ENCODE assay signal across 10 cellular contexts in genomic region chr16:1961651-1962067, GRCh38. TPM values are rescaled to one million over a fixed set of nuclear protein-coding genes. Genes with fewer than 3 reads are reported as not detected.
DNase-seq lines count a peak whose midpoint lies in the region; ATAC-seq and TF ChIP-seq lines count a peak whose summit lies in the region.
"Had no signal": no experiment of that assay in that cellular context is flagged by ENCODE, and none has a peak within 500 bp of the region (broad histone marks: within the 10 kb centered on the region; RNA-seq: fewer than 3 reads in every experiment).

No MANE protein-coding gene starts in this region.

- intact Hi-C loops in CD4-positive, alpha-beta T cell (cut with DNase I, micrococcal nuclease): loop anchor here in 1 of 2 experiments (2.0 to 10.0 kb wide), 2 partner anchors 47 to 1267 kb away; partner anchors contain the start of genes WDR24 and ZNF598
- intact Hi-C loops in body of pancreas (cut with DNase I): no loop called here

- peak overlapping the region; percentile 98 for H3K27ac Mint-ChIP-seq in CD4-positive, alpha-beta T cell
- peak overlapping the region; percentile 98 to 99 for H3K27ac Mint-ChIP-seq in effector memory CD8-positive, alpha-beta T cell

- in situ Hi-C loops in G401 (cut with HindIII; ENCODE audit: low sequenced_read_pairs): loop anchor here (10.0 kb wide), 1 partner anchor 107 kb away; no protein-coding TSS in a partner anchor

- H3K9me3 Mint-ChIP-seq in CD4-positive, alpha-beta T cell: no peaks in the 10 kb centered on the region
- H3K9me3 Mint-ChIP-seq in effector memory CD8-positive, alpha-beta T cell: no peaks in the 10 kb centered on the region

- H3K27me3 Mint-ChIP-seq in CD4-positive, alpha-beta T cell: no peaks in the 10 kb centered on the region
- H3K27me3 Mint-ChIP-seq in effector memory CD8-positive, alpha-beta T cell: no peaks in the 10 kb centered on the region

- H3K4me1 ChIP-seq in Peyer's patch (peaks cover 3 to 38% (median 24%) of the 10 kb centered on the region in 4 donors), body of pancreas (peaks cover 50% of the 10 kb centered on the region)

- no peak for ATAC-seq in CD4-positive, alpha-beta T cell (ENCODE audit: poor library complexity)
- no peak for ATAC-seq in effector memory CD8-positive, alpha-beta T cell (replicated peaks)
- ATAC-seq in body of pancreas: no peak

- H3K36me3 ChIP-seq in Peyer's patch: peaks cover 0 to 25% (median 0%) of the 10 kb centered on the region in 3 donors
- H3K36me3 ChIP-seq in body of pancreas (replicated peaks in 1 of 2; ENCODE audit: insufficient read depth in 1 of 2, low read depth in 2 of 2): peaks cover 4 to 8% of the 10 kb centered on the region in 2 donors

- no peak for DNase-seq in CD4-positive, alpha-beta T cell
- DNase-seq in GM12864 (ENCODE audit: low read depth) (no peak), Peyer's patch (no peak), T1000 (lab: John Stamatoyannopoulos, UW) (no peak), G401 (ENCODE audit: low spot score) (no peak), body of pancreas (no peak), NK-92 (lab: John Stamatoyannopoulos, UW; ENCODE audit: unreplicated experiment) (no peak)
- DNase-seq in effector memory CD8-positive, alpha-beta T cell: no peak
- DNase-seq: NCI-H2227 treated with DMSO at 0.1 percent for 48 hours had no signal

- H3K27me3 ChIP-seq in CD4-positive, alpha-beta T cell (ENCODE audit: control insufficient read depth, insufficient read depth, low read length): no peaks in the 10 kb centered on the region
- H3K27me3 ChIP-seq in Peyer's patch (no peaks in the 10 kb centered on the region), body of pancreas (no peaks in the 10 kb centered on the region)
- H3K27me3 ChIP-seq: esophagus muscularis mucosa had no signal

- WGBS in body of pancreas, 2 donors: 44 to 45% methylated on average over 4 to 6 of the region's 6 CpGs

- H3K4me3 Mint-ChIP-seq in CD4-positive, alpha-beta T cell: peak overlapping the region; percentile 82
- H3K4me3 Mint-ChIP-seq in effector memory CD8-positive, alpha-beta T cell: peak overlapping the region; percentile 94 to 95

- POLR2A ChIA-PET in CD4-positive, alpha-beta T cell (lab: Charles Lee): interaction anchor here (1.3 to 5.0 kb wide), 6 partner anchors 10 to 193 kb away, joined by 4 to 31 read pairs (median 6); partner anchors contain the start of genes EME2, MRPS34, NUBP2 and SPSB3

- CTCF ChIA-PET in CD4-positive, alpha-beta T cell (lab: Charles Lee): no interaction called here

- H3K36me3 Mint-ChIP-seq in CD4-positive, alpha-beta T cell (ENCODE audit: low read depth): peaks cover 55% of the 10 kb centered on the region
- peaks cover 64% of the 10 kb centered on the region for H3K36me3 Mint-ChIP-seq in effector memory CD8-positive, alpha-beta T cell (ENCODE audit: insufficient read depth)

- peaks cover 55% of the 10 kb centered on the region for H3K4me1 Mint-ChIP-seq in CD4-positive, alpha-beta T cell (ENCODE audit: low read depth)
- peaks cover 43 to 53% of the 10 kb centered on the region in 2 donors for H3K4me1 Mint-ChIP-seq in effector memory CD8-positive, alpha-beta T cell (ENCODE audit: low read depth in 2 of 2)

- TF ChIP-seq POLR2A in Peyer's patch (IDR thresholded peaks at IDR 0.05) (no peak), body of pancreas (IDR thresholded peaks at IDR 0.05) (no peak)

- no peak overlapping the region for H3K27ac ChIP-seq in CD4-positive, alpha-beta T cell (ENCODE audit: low read depth, low read length)
- H3K27ac ChIP-seq in Peyer's patch (peak overlapping the region in 3 of 4 donors; percentile 1 to 89 (median 2)), body of pancreas (no peak overlapping the region)

- no peak for TF ChIP-seq CTCF in CD4-positive, alpha-beta T cell (IDR thresholded peaks at IDR 0.05)
- no peak for TF ChIP-seq CTCF in GM12864 (IDR thresholded peaks at IDR 0.05; ENCODE audit: low read depth, low read length, missing control alignments)
- no peak for TF ChIP-seq CTCF in Peyer's patch (IDR thresholded peaks at IDR 0.05)
- no peak for TF ChIP-seq CTCF in body of pancreas (IDR thresholded peaks at IDR 0.05)

- no peaks in the 10 kb centered on the region for H3K9me3 ChIP-seq in CD4-positive, alpha-beta T cell (ENCODE audit: control insufficient read depth, low read length)
- H3K9me3 ChIP-seq in Peyer's patch (no peaks in the 10 kb centered on the region), body of pancreas (no peaks in the 10 kb centered on the region)
- H3K9me3 ChIP-seq: esophagus muscularis mucosa had no signal

- H3K4me3 ChIP-seq in GM12864 (ENCODE audit: low read depth, low read length) (peak overlapping the region; percentile 35), Peyer's patch (no peak overlapping the region), body of pancreas (no peak overlapping the region)
- H3K4me3 ChIP-seq: esophagus muscularis mucosa had no signal

RNA-seq across cellular contexts. Expression of gene NDUFB10, which starts 2.3 kb away (rescaled TPM):
- total RNA-seq in CD4-positive, alpha-beta T cell: 10 to 100 TPM; 40.7 to 41.1 TPM
- 100 to 1,000 TPM in 3 of 4 donors, 10 to 100 TPM in 1; 55.3 to 373 (median 236) TPM for total RNA-seq in Peyer's patch
- 339 and 361 TPM in 2 replicates for total RNA-seq in G401 (2014; rRNA removed; shearing (Covaris generic))
- 10 to 100 TPM; 39.2 to 86.1 TPM for total RNA-seq in body of pancreas

RNA-seq across cellular contexts. Expression of gene RPS2, which starts 3.0 kb away (rescaled TPM):
- 1,000 to 10,000 TPM; 3,604 to 3,755 TPM for total RNA-seq in CD4-positive, alpha-beta T cell
- total RNA-seq in Peyer's patch (1,000 to 10,000 TPM in 3 of 4 donors, 100 to 1,000 TPM in 1; 736 to 1,881 (median 1,543) TPM), body of pancreas (1,000 to 10,000 TPM; 2,300 to 2,472 TPM)
- total RNA-seq in G401 (2014; rRNA removed; shearing (Covaris generic)): 10,196 and 11,503 TPM in 2 replicates

RNA-seq across cellular contexts. Expression of gene RNF151, which starts 5.0 kb away (rescaled TPM):
- total RNA-seq in CD4-positive, alpha-beta T cell: not detected
- total RNA-seq in Peyer's patch (not detected), body of pancreas (not detected)
- not detected in 2 replicates for total RNA-seq in G401 (2014; rRNA removed; shearing (Covaris generic))
- total RNA-seq: esophagus muscularis mucosa had no signal

RNA-seq across cellular contexts. Expression of gene RPL3L, which starts 7.2 kb away (rescaled TPM):
- not detected for total RNA-seq in CD4-positive, alpha-beta T cell
- total RNA-seq in Peyer's patch (not detected), body of pancreas (10 to 100 TPM in 1 of 2 donors, not detected in 1; 16.5 TPM)
- total RNA-seq in G401 (2014; rRNA removed; shearing (Covaris generic)): not detected in 2 replicates
- total RNA-seq: esophagus muscularis mucosa had no signal

RNA-seq across cellular contexts. Expression of gene TBL3, which starts 10.2 kb away (rescaled TPM):
- 10 to 100 TPM; 12.7 to 15.5 TPM for total RNA-seq in CD4-positive, alpha-beta T cell
- 10 to 100 TPM; 19.8 to 50.8 (median 39.1) TPM for total RNA-seq in Peyer's patch
- 78.6 and 84.2 TPM in 2 replicates for total RNA-seq in G401 (2014; rRNA removed; shearing (Covaris generic))
- total RNA-seq in body of pancreas: 10 to 100 TPM; 38.9 to 40.7 TPM

Comparison
In these comparisons a context has a peak if more than half of its experiments do, and no peak if none do; other contexts are left out.
1. H3K27ac ChIP-seq: peak in Peyer's patch (3 of 4); none in CD4-positive, alpha-beta T cell (single experiment) and body of pancreas (0 of 4).